Comparison of ENCODE assay signal across 29 cellular contexts in the genomic region with DNA sequence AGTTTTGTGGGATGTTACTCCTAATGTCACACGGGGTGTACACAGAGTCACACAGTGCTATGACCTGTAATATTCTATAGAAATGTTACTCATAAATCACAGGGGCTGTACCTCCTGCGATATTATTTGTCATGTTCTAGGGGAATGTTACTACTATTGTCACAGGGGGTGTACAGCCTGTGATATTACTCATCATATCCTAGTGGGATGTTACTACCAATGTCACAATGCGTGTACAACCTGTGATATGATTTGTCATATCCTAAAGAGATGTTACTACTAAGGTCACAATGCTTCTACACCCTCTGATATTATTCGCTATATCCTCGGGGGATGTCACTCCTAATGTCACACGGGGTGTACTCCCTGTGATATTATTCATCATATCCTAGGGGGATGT.
"Had no signal": no experiment of that assay in that cellular context is flagged by ENCODE, and none has a peak within 500 bp of the region (broad histone marks: within the 10 kb centered on the region; RNA-seq: fewer than 3 reads in every experiment).

No MANE protein-coding gene starts in this region.

- H3K4me3 ChIP-seq: colonic mucosa, coronary artery, dorsolateral prefrontal cortex, esophagus muscularis mucosa, esophagus squamous epithelium, gastrocnemius medialis, gastroesophageal sphincter, heart left ventricle, heart right ventricle had no signal

- H3K4me1 Mint-ChIP-seq: endodermal cell had no signal

- H3K9me3 ChIP-seq: colonic mucosa, esophagus muscularis mucosa, esophagus squamous epithelium, gastrocnemius medialis, gastroesophageal sphincter, heart left ventricle, heart right ventricle had no signal

- H3K9me3 Mint-ChIP-seq: dendritic cell treated with granulocyte-macrophage colony-stimulating factor and Interleukin-4, amounts not matched to agents 40 ng/mL and 50 ng/mL, for 4 days; effector memory CD8-positive, alpha-beta T cell; endodermal cell had no signal

- H3K4me1 ChIP-seq: colonic mucosa, esophagus muscularis mucosa, esophagus squamous epithelium, foreskin keratinocyte, gastrocnemius medialis, gastroesophageal sphincter, heart left ventricle, heart right ventricle had no signal

- DNase-seq: colonic mucosa; cortex of kidney; dermis blood vessel endothelial cell; dorsolateral prefrontal cortex; effector CD4-positive, alpha-beta T cell; effector CD8-positive, alpha-beta T cell; effector memory CD4-positive, alpha-beta T cell; effector memory CD8-positive, alpha-beta T cell; endodermal cell; erythroblast; esophagus squamous epithelium; foreskin fibroblast; foreskin keratinocyte; foreskin melanocyte; gastrocnemius medialis; glutamatergic neuron; head of caudate nucleus; heart left ventricle; heart right ventricle had no signal

- ATAC-seq: effector memory CD8-positive, alpha-beta T cell; esophagus mucosa; foreskin keratinocyte; gastrocnemius medialis; gastroesophageal sphincter; heart left ventricle; heart right ventricle had no signal

- FAIRE-seq: colon, endometrium, endothelial cell of umbilical vein, frontal cortex had no signal

- H3K4me3 Mint-ChIP-seq: dendritic cell treated with granulocyte-macrophage colony-stimulating factor and Interleukin-4, amounts not matched to agents 40 ng/mL and 50 ng/mL, for 4 days; effector memory CD8-positive, alpha-beta T cell; endodermal cell had no signal

- H3K27ac Mint-ChIP-seq: dendritic cell treated with granulocyte-macrophage colony-stimulating factor and Interleukin-4, amounts not matched to agents 40 ng/mL and 50 ng/mL, for 4 days; effector memory CD8-positive, alpha-beta T cell; endodermal cell had no signal

- H3K27me3 ChIP-seq: colonic mucosa, foreskin keratinocyte had no signal

- H3K36me3 ChIP-seq: colonic mucosa, esophagus muscularis mucosa, esophagus squamous epithelium, gastrocnemius medialis, gastroesophageal sphincter, heart left ventricle, heart right ventricle had no signal

- H3K27ac ChIP-seq: colonic mucosa, coronary artery, dorsolateral prefrontal cortex, epithelial cell of prostate, esophagus muscularis mucosa, esophagus squamous epithelium, foreskin keratinocyte, gastrocnemius medialis, gastroesophageal sphincter, heart left ventricle, heart right ventricle had no signal
